11 cellular contexts compared by ENCODE assay signal in genomic region chr3:134852893-134853351, GRCh38. TPM values are rescaled to one million over a fixed set of nuclear protein-coding genes. Genes with fewer than 3 reads are reported as not detected.
DNase-seq lines count a peak whose midpoint lies in the region; ATAC-seq, FAIRE-seq and TF ChIP-seq lines count a peak whose summit lies in the region.
"Had no signal": no experiment of that assay in that cellular context is flagged by ENCODE, and none has a peak within 500 bp of the region (broad histone marks: within the 10 kb centered on the region; RNA-seq: fewer than 3 reads in every experiment).

No MANE protein-coding gene starts in this region.

- TF ChIP-seq POLR2A in GM12892 (IDR thresholded peaks at IDR 0.05; ENCODE audit: low read depth, low read length) = no peak

- H3K36me3 Mint-ChIP-seq in activated CD8-positive, alpha-beta T cell treated with anti-CD3 and anti-CD28 coated beads, Interleukin-2, amount 10 ng/mL, durations not matched to agents 7 days and 5 days (ENCODE audit: low read depth) = no peaks in the 10 kb centered on the region

- H3K4me3 Mint-ChIP-seq in activated CD8-positive, alpha-beta T cell treated with anti-CD3 and anti-CD28 coated beads, Interleukin-2, amount 10 ng/mL, durations not matched to agents 7 days and 5 days = no peak overlapping the region
- H3K4me3 Mint-ChIP-seq: endodermal cell had no signal

- POLR2A ChIA-PET in activated CD8-positive, alpha-beta T cell treated with anti-CD3 and anti-CD28 coated beads, Interleukin-2, amount 10 ng/mL, durations not matched to agents 7 days and 5 days (lab: Charles Lee) = interaction anchor here (0.6 kb wide), 1 partner anchor 276 kb away, joined by 3 read pairs; no protein-coding TSS in a partner anchor

- CTCF ChIA-PET in activated CD8-positive, alpha-beta T cell treated with anti-CD3 and anti-CD28 coated beads, Interleukin-2, amount 10 ng/mL, durations not matched to agents 7 days and 5 days (lab: Charles Lee) = no interaction called here

- H3K27ac Mint-ChIP-seq in activated CD8-positive, alpha-beta T cell treated with anti-CD3 and anti-CD28 coated beads, Interleukin-2, amount 10 ng/mL, durations not matched to agents 7 days and 5 days = peak overlapping the region; percentile 78
- H3K27ac Mint-ChIP-seq: endodermal cell had no signal

- FAIRE-seq in GM12892 (lab: Jason Lieb, UNC) = peak; percentile 88

- ATAC-seq in GM19455 (IDR thresholded peaks at IDR 0.05; ENCODE audit: unreplicated experiment) = peak; percentile 98
- peak; percentile 92 for ATAC-seq in HG03196 (IDR thresholded peaks at IDR 0.05; ENCODE audit: unreplicated experiment)
- peak; percentile 61 for ATAC-seq in activated CD8-positive, alpha-beta T cell treated with anti-CD3 and anti-CD28 coated beads, Interleukin-2, amount 10 ng/mL, durations not matched to agents 7 days and 5 days
- ATAC-seq: HCT116 had no signal

- peak; percentile 52 for DNase-seq in GM12892 (ENCODE audit: insufficient read length)
- DNase-seq in activated CD8-positive, alpha-beta T cell treated with anti-CD3 and anti-CD28 coated beads, Interleukin-2, amount 10 ng/mL, durations not matched to agents 7 days and 5 days = peak; percentile 23
- DNase-seq in NCI-H446 (lab: John Stamatoyannopoulos, UW) = no peak
- DNase-seq in stimulated activated CD4-positive, alpha-beta T cell treated with anti-CD3 and anti-CD28 coated beads, Interleukin-4, amount 100 ng/mL, for 4 hours = no peak
- DNase-seq in EL = no peak
- no peak for DNase-seq in A172 (ENCODE audit: low spot score)
- DNase-seq: endodermal cell, stomach had no signal

- H3K4me1 Mint-ChIP-seq in activated CD8-positive, alpha-beta T cell treated with anti-CD3 and anti-CD28 coated beads, Interleukin-2, amount 10 ng/mL, durations not matched to agents 7 days and 5 days (ENCODE audit: low read depth) = peaks cover 20% of the 10 kb centered on the region

- peaks cover 9% of the 10 kb centered on the region for H3K27me3 Mint-ChIP-seq in activated CD8-positive, alpha-beta T cell treated with anti-CD3 and anti-CD28 coated beads, Interleukin-2, amount 10 ng/mL, durations not matched to agents 7 days and 5 days (ENCODE audit: low read depth)

- H3K9me3 Mint-ChIP-seq in activated CD8-positive, alpha-beta T cell treated with anti-CD3 and anti-CD28 coated beads, Interleukin-2, amount 10 ng/mL, durations not matched to agents 7 days and 5 days (ENCODE audit: insufficient read depth) = no peaks in the 10 kb centered on the region
- H3K9me3 Mint-ChIP-seq: endodermal cell had no signal

RNA-seq across cellular contexts. Expression of gene EPHB1, which starts 57.9 kb away (rescaled TPM):
- polyA plus RNA-seq in GM12892 (2012; ENCODE audit: missing spikeins) = 0.53 TPM
- 1 to 10 TPM; 1.1 to 1.4 TPM for total RNA-seq in activated CD8-positive, alpha-beta T cell treated with anti-CD3 and anti-CD28 coated beads, Interleukin-2, amount 10 ng/mL, durations not matched to agents 7 days and 5 days
- total RNA-seq in A172 (2014; rRNA removed; shearing (Covaris generic)) = not detected in 2 replicates

Comparison
In these comparisons a context has a peak if more than half of its experiments do, and no peak if none do; other contexts are left out.
1. DNase-seq: peak in GM12892 (single experiment) and activated CD8-positive, alpha-beta T cell treated with anti-CD3 and anti-CD28 coated beads, Interleukin-2, amount 10 ng/mL, durations not matched to agents 7 days and 5 days (single experiment); none in NCI-H446 (0 of 2), stimulated activated CD4-positive, alpha-beta T cell treated with anti-CD3 and anti-CD28 coated beads, Interleukin-4, amount 100 ng/mL, for 4 hours (0 of 2), EL (single experiment) and A172 (single experiment).
2. Peak in every context shown above with its lines, with median percentiles within 50 percentile points of each other: ATAC-seq.